In genomic region chr1:113870778-113871177, GRCh38 we compare ENCODE assay signal across 10 cellular contexts. TPM values are rescaled to one million over a fixed set of nuclear protein-coding genes. Genes with fewer than 3 reads are reported as not detected.
DNase-seq lines count a peak whose midpoint lies in the region; ATAC-seq and TF ChIP-seq lines count a peak whose summit lies in the region.
"Had no signal": no experiment of that assay in that cellular context is flagged by ENCODE, and none has a peak within 500 bp of the region (broad histone marks: within the 10 kb centered on the region; RNA-seq: fewer than 3 reads in every experiment).

No MANE protein-coding gene starts in this region.

- TF ChIP-seq CTCF in upper lobe of left lung (IDR thresholded peaks at IDR 0.05): no peak
- TF ChIP-seq CTCF in lower leg skin (IDR thresholded peaks at IDR 0.05): no peak

- H3K36me3 ChIP-seq in upper lobe of left lung: no peaks in the 10 kb centered on the region
- H3K36me3 ChIP-seq: gastrocnemius medialis had no signal

- TF ChIP-seq POLR2A in Raji (IDR thresholded peaks at IDR 0.05; ENCODE audit: insufficient read depth, low read depth, low read length): peak; percentile 32; the same call in 1 of the 2 replicates
- TF ChIP-seq POLR2A in upper lobe of left lung (IDR thresholded peaks at IDR 0.05): no peak
- TF ChIP-seq POLR2A in lower leg skin (IDR thresholded peaks at IDR 0.05): no peak

- H3K27me3 Mint-ChIP-seq in activated naive CD4-positive, alpha-beta T cell treated with anti-CD3 and anti-CD28 coated beads, Interleukin-2, amount 50 U/mL, for 24 hours: no peaks in the 10 kb centered on the region
- H3K27me3 Mint-ChIP-seq in effector memory CD8-positive, alpha-beta T cell: no peaks in the 10 kb centered on the region

- no peak for TF ChIP-seq EP300 in upper lobe of left lung (IDR thresholded peaks at IDR 0.05)

- peaks cover 7 to 9% (median 8%) of the 10 kb centered on the region in 4 donors for H3K4me1 ChIP-seq in upper lobe of left lung
- H3K4me1 ChIP-seq: gastrocnemius medialis had no signal

- peaks cover 23% of the 10 kb centered on the region for H3K36me3 Mint-ChIP-seq in activated naive CD4-positive, alpha-beta T cell treated with anti-CD3 and anti-CD28 coated beads, Interleukin-2, amount 50 U/mL, for 24 hours
- H3K36me3 Mint-ChIP-seq in effector memory CD8-positive, alpha-beta T cell (ENCODE audit: insufficient read depth): peaks cover 15% of the 10 kb centered on the region

- peak overlapping the region in 3 of 4 donors; percentile 8 to 39 (median 17) for H3K4me3 ChIP-seq in upper lobe of left lung
- H3K4me3 ChIP-seq in lower leg skin (ENCODE audit: low read depth, poor library complexity, severe bottlenecking): no peak overlapping the region
- H3K4me3 ChIP-seq: body of pancreas, gastrocnemius medialis had no signal

- no peak for DNase-seq in activated naive CD4-positive, alpha-beta T cell (lab: John Stamatoyannopoulos, UW)
- no peak for DNase-seq in effector memory CD8-positive, alpha-beta T cell
- no peak for DNase-seq in upper lobe of left lung
- no peak for DNase-seq in NCI-H1092 (lab: John Stamatoyannopoulos, UW)
- no peak for DNase-seq in lower leg skin (ENCODE audit: low spot score in 2 of 2)
- DNase-seq in DMS153 (lab: John Stamatoyannopoulos, UW): no peak

- H3K27ac ChIP-seq in upper lobe of left lung: peak overlapping the region; percentile 28 to 85 (median 64)
- H3K27ac ChIP-seq: gastrocnemius medialis had no signal

- H3K4me1 Mint-ChIP-seq in activated naive CD4-positive, alpha-beta T cell treated with anti-CD3 and anti-CD28 coated beads, Interleukin-2, amount 50 U/mL, for 24 hours: peaks cover 75% of the 10 kb centered on the region
- peaks cover 48 to 75% of the 10 kb centered on the region in 2 donors for H3K4me1 Mint-ChIP-seq in effector memory CD8-positive, alpha-beta T cell (ENCODE audit: low read depth in 2 of 2)

- no peak for ATAC-seq in effector memory CD8-positive, alpha-beta T cell (replicated peaks)
- ATAC-seq in upper lobe of left lung (ENCODE audit: low FRiP score in 2 of 2): no peak
- ATAC-seq: body of pancreas, gastrocnemius medialis had no signal

- H3K4me3 Mint-ChIP-seq in activated naive CD4-positive, alpha-beta T cell treated with anti-CD3 and anti-CD28 coated beads, Interleukin-2, amount 50 U/mL, for 24 hours: peak overlapping the region; percentile 95
- H3K4me3 Mint-ChIP-seq in effector memory CD8-positive, alpha-beta T cell: peak overlapping the region; percentile 84 to 92

- H3K9me3 ChIP-seq in upper lobe of left lung: no peaks in the 10 kb centered on the region
- H3K9me3 ChIP-seq: body of pancreas, gastrocnemius medialis had no signal

- H3K9me3 Mint-ChIP-seq in activated naive CD4-positive, alpha-beta T cell treated with anti-CD3 and anti-CD28 coated beads, Interleukin-2, amount 50 U/mL, for 24 hours: peaks cover 5% of the 10 kb centered on the region
- peaks cover 0 to 5% of the 10 kb centered on the region in 2 donors for H3K9me3 Mint-ChIP-seq in effector memory CD8-positive, alpha-beta T cell

- H3K27me3 ChIP-seq in upper lobe of left lung: no peaks in the 10 kb centered on the region
- H3K27me3 ChIP-seq: body of pancreas, gastrocnemius medialis had no signal

- intact Hi-C loops in lower leg skin (cut with DNase I; ENCODE audit: low total_unique reads): no loop called here

- peak overlapping the region; percentile 90 for H3K27ac Mint-ChIP-seq in activated naive CD4-positive, alpha-beta T cell treated with anti-CD3 and anti-CD28 coated beads, Interleukin-2, amount 50 U/mL, for 24 hours
- peak overlapping the region; percentile 92 to 97 for H3K27ac Mint-ChIP-seq in effector memory CD8-positive, alpha-beta T cell

- WGBS in upper lobe of left lung, 2 donors: 83 to 86% methylated on average over 3 of the region's 3 CpGs
- 80 to 88% methylated on average over 3 of the region's 3 CpGs for WGBS in lower leg skin, 2 donors

RNA-seq across cellular contexts. Expression of gene PTPN22, which starts 0.7 kb away (rescaled TPM):
- 10 to 100 TPM in 3 of 6 donors, 1 to 10 TPM in 3; 6.7 to 15.2 (median 9.9) TPM for total RNA-seq in upper lobe of left lung
- 1 to 10 TPM in 1 of 4 donors, under 1 TPM in 3; 0.56 to 2.3 (median 0.75) TPM for total RNA-seq in lower leg skin

RNA-seq across cellular contexts. Expression of gene BCL2L15, which starts 16.6 kb away (rescaled TPM):
- 1 to 10 TPM; 1.0 to 6.2 (median 1.7) TPM for total RNA-seq in upper lobe of left lung
- total RNA-seq in lower leg skin: 10 to 100 TPM in 1 of 4 donors, 1 to 10 TPM in 1, under 1 TPM in 1, not detected in 1; 0.17 to 86.4 (median 1.4) TPM

RNA-seq across cellular contexts. Expression of gene AP4B1, which starts 33.8 kb away (rescaled TPM):
- total RNA-seq in upper lobe of left lung (10 to 100 TPM in 5 of 6 donors, 1 to 10 TPM in 1; 6.2 to 29.3 (median 14.0) TPM), lower leg skin (10 to 100 TPM in 1 of 4 donors, 1 to 10 TPM in 3; 5.3 to 19.1 (median 5.9) TPM)

RNA-seq across cellular contexts. Expression of gene DCLRE1B, which starts 34.3 kb away (rescaled TPM):
- total RNA-seq in upper lobe of left lung: 1 to 10 TPM; 3.0 to 9.1 (median 6.7) TPM
- total RNA-seq in lower leg skin: 1 to 10 TPM; 2.1 to 4.4 (median 3.5) TPM

RNA-seq across cellular contexts. Expression of gene HIPK1, which starts 58.3 kb away (rescaled TPM):
- total RNA-seq in upper lobe of left lung (10 to 100 TPM; 31.4 to 85.5 (median 64.0) TPM), lower leg skin (10 to 100 TPM; 47.6 to 58.3 (median 54.5) TPM)
